In the genomic region with DNA sequence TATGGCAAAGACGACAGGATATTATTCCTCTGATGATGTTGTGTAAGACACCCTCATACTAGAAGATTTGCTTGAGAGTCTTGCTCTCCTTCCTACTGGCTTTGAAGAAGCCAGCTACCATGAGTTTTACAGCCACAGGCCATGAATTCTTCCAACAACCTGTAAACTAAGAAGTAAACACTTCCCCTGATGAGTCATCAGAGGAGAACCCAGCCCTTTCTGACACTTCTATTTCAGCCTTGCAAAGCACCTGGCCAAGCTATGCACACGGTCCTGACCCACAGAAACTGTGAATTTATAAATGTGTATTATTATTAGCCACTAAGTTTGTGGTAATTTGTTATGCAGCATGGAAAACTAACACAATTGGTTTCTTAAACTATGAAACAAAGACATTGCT, we compare ENCODE assay signal across 21 cellular contexts.
DNase-seq lines count a peak whose midpoint lies in the region; ATAC-seq and TF ChIP-seq lines count a peak whose summit lies in the region.
"Had no signal": no experiment of that assay in that cellular context is flagged by ENCODE, and none has a peak within 500 bp of the region (broad histone marks: within the 10 kb centered on the region; RNA-seq: fewer than 3 reads in every experiment).

No MANE protein-coding gene starts in this region.

- H3K27me3 ChIP-seq in heart right ventricle (no peaks in the 10 kb centered on the region), esophagus squamous epithelium (peaks cover 0 to 9% (median 0%) of the 10 kb centered on the region in 4 donors)
- no peaks in the 10 kb centered on the region for H3K27me3 ChIP-seq in CD8-positive, alpha-beta memory T cell (ENCODE audit: insufficient read depth, low read length, poor library complexity, severe bottlenecking)
- H3K27me3 ChIP-seq: body of pancreas had no signal

- no peaks in the 10 kb centered on the region for H3K27me3 Mint-ChIP-seq in WTC11 (ENCODE audit: low read depth)
- no peaks in the 10 kb centered on the region for H3K27me3 Mint-ChIP-seq in CD8-positive, alpha-beta memory T cell
- H3K27me3 Mint-ChIP-seq: stimulated activated naive CD8-positive, alpha-beta T cell treated with anti-CD3 and anti-CD28 coated beads, Interleukin-15, amount 100 ng/mL, for 72 hours; type B pancreatic cell had no signal

- H3K4me1 Mint-ChIP-seq in WTC11, result peaks cover 6% of the 10 kb centered on the region
- no peaks in the 10 kb centered on the region for H3K4me1 Mint-ChIP-seq in CD8-positive, alpha-beta memory T cell
- H3K4me1 Mint-ChIP-seq: stimulated activated naive CD8-positive, alpha-beta T cell treated with anti-CD3 and anti-CD28 coated beads, Interleukin-15, amount 100 ng/mL, for 72 hours had no signal

- TF ChIP-seq POLR2A in esophagus squamous epithelium (IDR thresholded peaks at IDR 0.05), result no peak

- peaks cover 3% of the 10 kb centered on the region; the same call in 1 of the 2 replicates for H3K9me3 Mint-ChIP-seq in WTC11
- peaks cover 0 to 4% (median 0%) of the 10 kb centered on the region in 5 donors for H3K9me3 Mint-ChIP-seq in CD8-positive, alpha-beta memory T cell
- H3K9me3 Mint-ChIP-seq: activated T-helper 2 cell treated with anti-CD3 and anti-CD28 coated beads, Interferon-gamma antibody, Interleukin-2, Interleukin-4, amounts not matched to agents 10 μg/mL and 5 μg/mL and 100 μg/mL, durations not matched to agents 14 hours and 24 hours and 36 hours; stimulated activated naive CD8-positive, alpha-beta T cell treated with anti-CD3 and anti-CD28 coated beads, Interleukin-15, amount 100 ng/mL, for 72 hours had no signal

- H3K27ac Mint-ChIP-seq in WTC11, result peak overlapping the region; percentile 33; the same call in 1 of the 2 replicates
- no peak overlapping the region for H3K27ac Mint-ChIP-seq in CD8-positive, alpha-beta memory T cell
- H3K27ac Mint-ChIP-seq: activated T-helper 2 cell treated with anti-CD3 and anti-CD28 coated beads, Interferon-gamma antibody, Interleukin-2, Interleukin-4, amounts not matched to agents 10 μg/mL and 5 μg/mL and 100 μg/mL, durations not matched to agents 14 hours and 24 hours and 36 hours; stimulated activated naive CD8-positive, alpha-beta T cell treated with anti-CD3 and anti-CD28 coated beads, Interleukin-15, amount 100 ng/mL, for 72 hours; type B pancreatic cell had no signal

- H3K9me3 ChIP-seq in heart right ventricle (peaks cover 0 to 2% (median 0%) of the 10 kb centered on the region in 11 donors), esophagus squamous epithelium (no peaks in the 10 kb centered on the region)
- H3K9me3 ChIP-seq in CD8-positive, alpha-beta memory T cell (ENCODE audit: low read length), result no peaks in the 10 kb centered on the region
- H3K9me3 ChIP-seq: body of pancreas had no signal

- H3K4me1 ChIP-seq in heart right ventricle (peaks cover 0 to 11% (median 3%) of the 10 kb centered on the region in 9 donors), esophagus squamous epithelium (peaks cover 0 to 13% (median 0%) of the 10 kb centered on the region in 3 donors)
- no peaks in the 10 kb centered on the region for H3K4me1 ChIP-seq in CD8-positive, alpha-beta memory T cell (ENCODE audit: insufficient read depth, low read length)

- H3K4me3 ChIP-seq in heart right ventricle, result no peak overlapping the region
- no peak overlapping the region for H3K4me3 ChIP-seq in CD8-positive, alpha-beta memory T cell (ENCODE audit: low read length)
- no peak overlapping the region for H3K4me3 ChIP-seq in esophagus squamous epithelium
- H3K4me3 ChIP-seq: body of pancreas, GM23248 had no signal

- H3K36me3 ChIP-seq in heart right ventricle (no peaks in the 10 kb centered on the region), esophagus squamous epithelium (no peaks in the 10 kb centered on the region)
- no peaks in the 10 kb centered on the region for H3K36me3 ChIP-seq in CD8-positive, alpha-beta memory T cell (ENCODE audit: insufficient read depth, low read length)

- H3K4me3 Mint-ChIP-seq in WTC11, result no peak overlapping the region
- H3K4me3 Mint-ChIP-seq in CD8-positive, alpha-beta memory T cell, result no peak overlapping the region
- H3K4me3 Mint-ChIP-seq: nephron; stimulated activated naive CD8-positive, alpha-beta T cell treated with anti-CD3 and anti-CD28 coated beads, Interleukin-15, amount 100 ng/mL, for 72 hours; type B pancreatic cell had no signal

- intact Hi-C loops in heart right ventricle (cut with DNase I), result no loop called here
- intact Hi-C loops in esophagus squamous epithelium (cut with DNase I), result no loop called here

- WGBS in heart right ventricle, 2 donors, result 72 to 78% methylated on average over 2 of the region's 2 CpGs
- 60 to 73% methylated on average over 2 of the region's 2 CpGs for WGBS in esophagus squamous epithelium, 2 donors

- DNase-seq in HPDE6-E6E7 (ENCODE audit: extremely low spot score) (peak; percentile 13), WTC11 (ENCODE audit: low spot score) (no peak), iPS-NIHi11 (ENCODE audit: low spot score) (peak; percentile 27), renal cortical epithelial cell (ENCODE audit: low read depth) (peak; percentile 80), heart right ventricle (no peak), esophagus squamous epithelium (lab: John Stamatoyannopoulos, UW) (no peak)
- no peak for DNase-seq in CD8-positive, alpha-beta memory T cell
- DNase-seq: activated CD4-positive, alpha-beta T cell treated with anti-CD3 and anti-CD28 coated beads for 48 hours; AML-193; body of pancreas; COR-L47; GM23248; NCI-H1436; NCI-H345; posterior cingulate gyrus; stimulated activated CD4-positive, alpha-beta T cell treated with anti-CD3 and anti-CD28 coated beads, Interleukin-2, amount 100 ng/mL, for 24 hours; stimulated activated naive CD8-positive, alpha-beta T cell treated with anti-CD3 and anti-CD28 coated beads, Interleukin-15, amount 100 ng/mL, for 72 hours had no signal

- TF ChIP-seq CTCF in WTC11 (IDR thresholded peaks at IDR 0.05), result no peak
- no peak for TF ChIP-seq CTCF in heart right ventricle (IDR thresholded peaks at IDR 0.05)
- TF ChIP-seq CTCF in esophagus squamous epithelium (IDR thresholded peaks at IDR 0.05), result no peak

- H3K36me3 Mint-ChIP-seq in WTC11, result peaks cover 2% of the 10 kb centered on the region; the same call in 1 of the 2 replicates
- H3K36me3 Mint-ChIP-seq in CD8-positive, alpha-beta memory T cell, result no peaks in the 10 kb centered on the region
- H3K36me3 Mint-ChIP-seq: type B pancreatic cell had no signal

- peak; percentile 46; the same call in 1 of the 2 replicates for ATAC-seq in WTC11
- no peak for ATAC-seq in GM18498 (IDR thresholded peaks at IDR 0.05; ENCODE audit: unreplicated experiment)
- no peak for ATAC-seq in heart right ventricle
- ATAC-seq: body of pancreas; stimulated activated naive CD8-positive, alpha-beta T cell treated with anti-CD3 and anti-CD28 coated beads, Interleukin-15, amount 100 ng/mL, for 72 hours had no signal

- POLR2A ChIA-PET in WTC11 (lab: Charles Lee), result no interaction called here
- POLR2A ChIA-PET in CD8-positive, alpha-beta memory T cell (lab: Charles Lee), result no interaction called here

- CTCF ChIA-PET in WTC11 (lab: Charles Lee), result no interaction called here
- CTCF ChIA-PET in CD8-positive, alpha-beta memory T cell (lab: Charles Lee), result no interaction called here

- H3K27ac ChIP-seq in heart right ventricle (no peak overlapping the region), esophagus squamous epithelium (no peak overlapping the region)
- no peak overlapping the region for H3K27ac ChIP-seq in CD8-positive, alpha-beta memory T cell (ENCODE audit: low read depth, low read length)
- H3K27ac ChIP-seq: body of pancreas, GM23248 had no signal

TF ChIP-seq in WTC11, 78 proteins besides CTCF, POLR2A, EP300 and RAD21 (continues in another document):
- TF ChIP-seq ESRRA (CRISPR knock-in tag; IDR thresholded peaks at IDR 0.05; ENCODE audit: borderline replicate concordance) (no peak), NR3C1 (CRISPR knock-in tag; conservative IDR thresholded peaks at IDR 0.05; ENCODE audit: low read depth) (no peak), JUN (CRISPR knock-in tag; IDR thresholded peaks at IDR 0.05) (no peak)
- TF ChIP-seq, protein P1, sequence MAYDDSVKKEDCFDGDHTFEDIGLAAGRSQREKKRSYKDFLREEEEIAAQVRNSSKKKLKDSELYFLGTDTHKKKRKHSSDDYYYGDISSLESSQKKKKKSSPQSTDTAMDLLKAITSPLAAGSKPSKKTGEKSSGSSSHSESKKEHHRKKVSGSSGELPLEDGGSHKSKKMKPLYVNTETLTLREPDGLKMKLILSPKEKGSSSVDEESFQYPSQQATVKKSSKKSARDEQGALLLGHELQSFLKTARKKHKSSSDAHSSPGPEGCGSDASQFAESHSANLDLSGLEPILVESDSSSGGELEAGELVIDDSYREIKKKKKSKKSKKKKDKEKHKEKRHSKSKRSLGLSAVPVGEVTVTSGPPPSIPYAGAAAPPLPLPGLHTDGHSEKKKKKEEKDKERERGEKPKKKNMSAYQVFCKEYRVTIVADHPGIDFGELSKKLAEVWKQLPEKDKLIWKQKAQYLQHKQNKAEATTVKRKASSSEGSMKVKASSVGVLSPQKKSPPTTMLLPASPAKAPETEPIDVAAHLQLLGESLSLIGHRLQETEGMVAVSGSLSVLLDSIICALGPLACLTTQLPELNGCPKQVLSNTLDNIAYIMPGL (CRISPR knock-in tag; IDR thresholded peaks at IDR 0.05), result no peak
- TF ChIP-seq, protein P2, sequence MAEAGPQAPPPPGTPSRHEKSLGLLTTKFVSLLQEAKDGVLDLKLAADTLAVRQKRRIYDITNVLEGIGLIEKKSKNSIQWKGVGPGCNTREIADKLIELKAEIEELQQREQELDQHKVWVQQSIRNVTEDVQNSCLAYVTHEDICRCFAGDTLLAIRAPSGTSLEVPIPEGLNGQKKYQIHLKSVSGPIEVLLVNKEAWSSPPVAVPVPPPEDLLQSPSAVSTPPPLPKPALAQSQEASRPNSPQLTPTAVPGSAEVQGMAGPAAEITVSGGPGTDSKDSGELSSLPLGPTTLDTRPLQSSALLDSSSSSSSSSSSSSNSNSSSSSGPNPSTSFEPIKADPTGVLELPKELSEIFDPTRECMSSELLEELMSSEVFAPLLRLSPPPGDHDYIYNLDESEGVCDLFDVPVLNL (CRISPR knock-in tag; IDR thresholded peaks at IDR 0.05; ENCODE audit: borderline replicate concordance, low read depth), result no peak
- TF ChIP-seq, protein P3, sequence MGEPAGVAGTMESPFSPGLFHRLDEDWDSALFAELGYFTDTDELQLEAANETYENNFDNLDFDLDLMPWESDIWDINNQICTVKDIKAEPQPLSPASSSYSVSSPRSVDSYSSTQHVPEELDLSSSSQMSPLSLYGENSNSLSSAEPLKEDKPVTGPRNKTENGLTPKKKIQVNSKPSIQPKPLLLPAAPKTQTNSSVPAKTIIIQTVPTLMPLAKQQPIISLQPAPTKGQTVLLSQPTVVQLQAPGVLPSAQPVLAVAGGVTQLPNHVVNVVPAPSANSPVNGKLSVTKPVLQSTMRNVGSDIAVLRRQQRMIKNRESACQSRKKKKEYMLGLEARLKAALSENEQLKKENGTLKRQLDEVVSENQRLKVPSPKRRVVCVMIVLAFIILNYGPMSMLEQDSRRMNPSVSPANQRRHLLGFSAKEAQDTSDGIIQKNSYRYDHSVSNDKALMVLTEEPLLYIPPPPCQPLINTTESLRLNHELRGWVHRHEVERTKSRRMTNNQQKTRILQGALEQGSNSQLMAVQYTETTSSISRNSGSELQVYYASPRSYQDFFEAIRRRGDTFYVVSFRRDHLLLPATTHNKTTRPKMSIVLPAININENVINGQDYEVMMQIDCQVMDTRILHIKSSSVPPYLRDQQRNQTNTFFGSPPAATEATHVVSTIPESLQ (CRISPR knock-in tag; IDR thresholded peaks at IDR 0.05), result no peak

Comparison
In these comparisons a context has a peak if more than half of its experiments do, and no peak if none do; other contexts are left out.
1. DNase-seq: peak in HPDE6-E6E7 (single experiment), iPS-NIHi11 (single experiment) and renal cortical epithelial cell (single experiment); none in WTC11 (single experiment), heart right ventricle (0 of 2), CD8-positive, alpha-beta memory T cell (0 of 5) and esophagus squamous epithelium (single experiment).